ENCODE assay signal across 20 cellular contexts in the genomic region with DNA sequence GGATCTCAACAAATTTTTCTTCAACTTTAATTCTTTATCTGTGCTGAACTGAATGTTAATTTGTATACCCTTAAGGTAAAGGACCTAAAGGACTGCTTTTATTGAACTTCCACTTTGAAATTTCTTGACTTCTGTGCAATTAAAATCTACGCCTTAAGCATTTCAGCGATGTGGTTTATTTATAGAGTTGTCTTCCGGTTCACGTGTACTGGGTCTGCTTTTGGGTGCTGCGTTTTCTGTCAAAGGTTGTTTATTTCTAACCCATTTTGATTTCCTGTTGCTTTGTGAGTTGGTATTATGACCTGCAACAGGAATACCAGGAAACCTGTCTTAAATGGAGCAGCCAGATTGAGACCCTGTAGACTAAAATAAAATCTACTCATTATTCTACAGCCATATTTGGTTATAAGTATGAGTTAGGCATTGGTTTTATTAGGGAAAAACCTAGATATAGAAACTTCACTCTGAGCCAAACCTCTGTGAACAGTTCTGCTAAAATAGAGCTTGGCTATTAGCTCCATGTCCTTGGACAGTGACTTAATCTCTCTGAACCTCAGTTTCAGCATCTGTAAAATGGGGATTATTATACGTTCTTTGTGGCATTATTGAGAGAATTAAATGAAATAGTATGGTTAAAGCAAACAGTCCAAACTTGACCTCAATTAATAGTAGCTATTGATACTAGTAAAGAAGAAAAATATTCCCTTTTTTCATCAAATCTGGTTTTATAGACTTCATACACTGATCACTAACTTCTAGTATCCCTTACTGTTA. TPM values are rescaled to one million over a fixed set of nuclear protein-coding genes. Genes with fewer than 3 reads are reported as not detected.
"Had no signal": no experiment of that assay in that cellular context is flagged by ENCODE, and none has a peak within 500 bp of the region (broad histone marks: within the 10 kb centered on the region; RNA-seq: fewer than 3 reads in every experiment).

No MANE protein-coding gene starts in this region.

- H3K27ac ChIP-seq: esophagus squamous epithelium, neutrophil, ovary, prostate gland, stomach, suprapubic skin, tibial nerve had no signal

- ATAC-seq: activated T-helper 17 cell treated with anti-CD3 and anti-CD28 coated beads, Interleukin-2, amount 50 U/mL, for 72 hours; gastrocnemius medialis had no signal

- H3K27me3 Mint-ChIP-seq: activated CD4-positive, alpha-beta T cell treated with anti-CD3 and anti-CD28 coated beads, Interleukin-2, amount 10 ng/mL, durations not matched to agents 24 days and 14 days; activated T-cell treated with anti-CD3 and anti-CD28 coated beads, Interleukin-2, amount 50 U/mL, for 24 hours; activated T-helper 17 cell treated with anti-CD3 and anti-CD28 coated beads, Interleukin-2, amount 50 U/mL, for 72 hours had no signal

- H3K9me3 ChIP-seq: esophagus squamous epithelium, gastrocnemius medialis, neutrophil, ovary, prostate gland, stomach, suprapubic skin, tibial nerve had no signal

- DNase-seq: activated CD4-positive, alpha-beta T cell treated with anti-CD3 and anti-CD28 coated beads, Interleukin-2, amount 10 ng/mL, durations not matched to agents 24 days and 14 days; activated CD8-positive, alpha-beta memory T cell treated with anti-CD3 and anti-CD28 coated beads, Interleukin-2, amount 50 U/mL, for 4 hours; activated naive CD4-positive, alpha-beta T cell; activated T-cell treated with anti-CD3 and anti-CD28 coated beads, Interleukin-2, amount 50 U/mL, for 24 hours; cortex of kidney; endodermal cell; esophagus squamous epithelium; gastrocnemius medialis; hypothalamus; ovary; stimulated activated CD4-positive, alpha-beta T cell treated with anti-CD3 and anti-CD28 coated beads, Interleukin-1b, Interleukin-23, amount 100 ng/mL, for 48 hours; stomach; T1000 had no signal

- H3K4me3 ChIP-seq: esophagus squamous epithelium, gastrocnemius medialis, ovary, prostate gland, stomach, suprapubic skin, tibial nerve had no signal

- H3K9me3 Mint-ChIP-seq: activated CD4-positive, alpha-beta T cell treated with anti-CD3 and anti-CD28 coated beads, Interleukin-2, amount 10 ng/mL, durations not matched to agents 24 days and 14 days; activated T-cell treated with anti-CD3 and anti-CD28 coated beads, Interleukin-2, amount 50 U/mL, for 24 hours; activated T-helper 17 cell treated with anti-CD3 and anti-CD28 coated beads, Interleukin-2, amount 50 U/mL, for 72 hours; endodermal cell; nephron had no signal

- H3K27ac Mint-ChIP-seq: activated CD4-positive, alpha-beta T cell treated with anti-CD3 and anti-CD28 coated beads, Interleukin-2, amount 10 ng/mL, durations not matched to agents 24 days and 14 days; activated T-cell treated with anti-CD3 and anti-CD28 coated beads, Interleukin-2, amount 50 U/mL, for 24 hours; activated T-helper 17 cell treated with anti-CD3 and anti-CD28 coated beads, Interleukin-2, amount 50 U/mL, for 72 hours; endodermal cell; nephron had no signal

- H3K36me3 ChIP-seq: ovary, prostate gland, suprapubic skin had no signal

- H3K27me3 ChIP-seq: esophagus squamous epithelium, gastrocnemius medialis, neutrophil, ovary, stomach, suprapubic skin, tibial nerve had no signal

- H3K4me3 Mint-ChIP-seq: activated CD4-positive, alpha-beta T cell treated with anti-CD3 and anti-CD28 coated beads, Interleukin-2, amount 10 ng/mL, durations not matched to agents 24 days and 14 days; activated T-helper 17 cell treated with anti-CD3 and anti-CD28 coated beads, Interleukin-2, amount 50 U/mL, for 72 hours; endodermal cell had no signal

RNA-seq across cellular contexts. Expression of a gene that starts 39.5 kb away (rescaled TPM):
- total RNA-seq: activated CD4-positive, alpha-beta T cell treated with anti-CD3 and anti-CD28 coated beads, Interleukin-2, amount 10 ng/mL, durations not matched to agents 24 days and 14 days; activated T-helper 17 cell treated with anti-CD3 and anti-CD28 coated beads, Interleukin-2, amount 50 U/mL, for 72 hours; T-helper 1 cell treated with Interleukin-12 subunit alpha and Interleukin-12 subunit beta and Interleukin-4 antibody, amounts not matched to agents 30 ng/mL and 1 ng/mL, for 36 hours had no signal
